In genomic region chr12:75526655-75527511, GRCh38 we compare ENCODE assay signal across 8 cellular contexts. TPM values are rescaled to one million over a fixed set of nuclear protein-coding genes. Genes with fewer than 3 reads are reported as not detected.
DNase-seq lines count a peak whose midpoint lies in the region; ATAC-seq and TF ChIP-seq lines count a peak whose summit lies in the region.

No MANE protein-coding gene starts in this region.

- peaks cover 3% of the 10 kb centered on the region for H3K9me3 Mint-ChIP-seq in stimulated activated effector memory CD8-positive, alpha-beta T cell treated with anti-CD3 and anti-CD28 coated beads, Interleukin-12 subunit alpha, Interleukin-12 subunit beta, amount 100 ng/mL, for 72 hours

- peaks cover 10% of the 10 kb centered on the region for H3K4me1 Mint-ChIP-seq in stimulated activated effector memory CD8-positive, alpha-beta T cell treated with anti-CD3 and anti-CD28 coated beads, Interleukin-12 subunit alpha, Interleukin-12 subunit beta, amount 100 ng/mL, for 72 hours

- H3K9me3 ChIP-seq in ascending aorta, result no peaks in the 10 kb centered on the region
- H3K9me3 ChIP-seq in iPS-18a (ENCODE audit: control insufficient read depth, low read depth, low read length), result no peaks in the 10 kb centered on the region

- no peak overlapping the region for H3K27ac ChIP-seq in ascending aorta
- no peak overlapping the region for H3K27ac ChIP-seq in iPS-18a (ENCODE audit: low read length)

- no peaks in the 10 kb centered on the region for H3K27me3 ChIP-seq in ascending aorta
- H3K27me3 ChIP-seq in iPS-18a (ENCODE audit: control insufficient read depth, insufficient read depth, low read length), result no peaks in the 10 kb centered on the region

- H3K4me3 ChIP-seq in ascending aorta, result no peak overlapping the region
- H3K4me3 ChIP-seq in iPS-18a (ENCODE audit: low read length), result no peak overlapping the region

- H3K36me3 ChIP-seq in ascending aorta (no peaks in the 10 kb centered on the region), iPS-18a (ENCODE audit: control insufficient read depth, low read depth, low read length) (no peaks in the 10 kb centered on the region)

- ATAC-seq in GM21515 (IDR thresholded peaks at IDR 0.05; ENCODE audit: unreplicated experiment) (peak; percentile 97), HG03565 (IDR thresholded peaks at IDR 0.05; ENCODE audit: unreplicated experiment) (peak; percentile 98)
- ATAC-seq in stimulated activated effector memory CD8-positive, alpha-beta T cell treated with anti-CD3 and anti-CD28 coated beads, Interleukin-12 subunit alpha, Interleukin-12 subunit beta, amount 100 ng/mL, for 72 hours, result peak; percentile 90

- no peak overlapping the region for H3K27ac Mint-ChIP-seq in stimulated activated effector memory CD8-positive, alpha-beta T cell treated with anti-CD3 and anti-CD28 coated beads, Interleukin-12 subunit alpha, Interleukin-12 subunit beta, amount 100 ng/mL, for 72 hours

- no peaks in the 10 kb centered on the region for H3K36me3 Mint-ChIP-seq in stimulated activated effector memory CD8-positive, alpha-beta T cell treated with anti-CD3 and anti-CD28 coated beads, Interleukin-12 subunit alpha, Interleukin-12 subunit beta, amount 100 ng/mL, for 72 hours

- peak overlapping the region; percentile 15 for H3K9ac ChIP-seq in iPS-18a (ENCODE audit: low read length)

- peak; percentile 38 for DNase-seq in activated CD4-positive, alpha-beta T cell treated with anti-CD3 and anti-CD28 coated beads for 48 hours
- no peak for DNase-seq in activated CD4-positive, alpha-beta T cell treated with anti-CD3 and anti-CD28 coated beads for 4 hours
- DNase-seq in NCI-H748 (lab: John Stamatoyannopoulos, UW; ENCODE audit: unreplicated experiment), result peak; percentile 70
- no peak for DNase-seq in ascending aorta (ENCODE audit: low spot score in 2 of 2)
- no peak for DNase-seq in stimulated activated effector memory CD8-positive, alpha-beta T cell treated with anti-CD3 and anti-CD28 coated beads, Interleukin-12 subunit alpha, Interleukin-12 subunit beta, amount 100 ng/mL, for 72 hours (ENCODE audit: low spot score in 2 of 2)

- H3K4me1 ChIP-seq in ascending aorta (no peaks in the 10 kb centered on the region), iPS-18a (ENCODE audit: control insufficient read depth, low read depth, low read length) (peaks cover 4% of the 10 kb centered on the region)

- no peak overlapping the region for H3K4me3 Mint-ChIP-seq in stimulated activated effector memory CD8-positive, alpha-beta T cell treated with anti-CD3 and anti-CD28 coated beads, Interleukin-12 subunit alpha, Interleukin-12 subunit beta, amount 100 ng/mL, for 72 hours

- intact Hi-C loops in ascending aorta (cut with DNase I), result loop anchor here (1.0 to 10.0 kb wide), 2 partner anchors 510 to 928 kb away; no protein-coding TSS in a partner anchor

- TF ChIP-seq CTCF in ascending aorta (IDR thresholded peaks at IDR 0.05), result peak; percentile 37 to 72 (median 37)

RNA-seq across cellular contexts. Expression of gene KRR1, which starts 15.5 kb away (rescaled TPM):
- 23.9 TPM for total RNA-seq in ascending aorta

RNA-seq across cellular contexts. Expression of gene GLIPR1, which starts 46.3 kb away (rescaled TPM):
- total RNA-seq in ascending aorta, result 43.9 TPM

Comparison
In these comparisons a context has a peak if more than half of its experiments do, and no peak if none do; other contexts are left out.
1. DNase-seq: peak in activated CD4-positive, alpha-beta T cell treated with anti-CD3 and anti-CD28 coated beads for 48 hours (single experiment) and NCI-H748 (single experiment); none in activated CD4-positive, alpha-beta T cell treated with anti-CD3 and anti-CD28 coated beads for 4 hours (0 of 2), ascending aorta (0 of 2) and stimulated activated effector memory CD8-positive, alpha-beta T cell treated with anti-CD3 and anti-CD28 coated beads, Interleukin-12 subunit alpha, Interleukin-12 subunit beta, amount 100 ng/mL, for 72 hours (0 of 2).
2. Peak in every context shown above with its lines, with median percentiles within 50 percentile points of each other: ATAC-seq.